Comparison of ENCODE assay signal across 8 cellular contexts in the genomic region with DNA sequence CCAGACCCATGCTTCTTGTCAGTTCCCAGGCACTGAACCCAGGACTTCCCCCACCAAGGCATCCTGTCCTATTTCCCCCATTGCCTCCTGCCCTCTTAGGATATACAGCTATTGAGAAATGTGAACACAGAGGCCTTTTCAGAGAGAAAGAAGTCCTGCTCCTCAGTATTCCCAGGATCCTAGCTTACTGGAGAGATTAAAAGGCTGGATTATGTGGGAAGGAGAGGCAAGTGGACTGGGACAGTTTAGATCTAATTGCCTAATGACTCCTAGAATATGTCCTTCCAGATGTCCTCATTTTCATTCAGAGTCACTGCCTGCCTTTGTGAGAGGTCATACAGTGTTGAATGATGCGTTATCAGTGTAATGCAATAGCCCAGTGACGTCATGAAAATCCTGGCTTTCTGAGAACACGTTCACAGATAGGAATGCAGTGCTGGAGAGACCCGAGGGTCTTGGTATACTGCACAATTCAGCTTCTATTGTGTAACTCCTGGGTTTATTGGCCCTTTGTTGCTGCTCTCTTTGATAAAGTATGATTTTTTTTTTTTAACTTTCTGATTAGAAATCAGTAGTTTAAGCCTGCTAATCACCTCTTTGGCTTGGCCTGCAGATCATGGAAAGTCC. TPM values are rescaled to one million over a fixed set of nuclear protein-coding genes. Genes with fewer than 3 reads are reported as not detected.
A peak's percentile ranks its signal among the peaks of the same experiment; 100 is the strongest.
DNase-seq lines count a peak whose midpoint lies in the region; ATAC-seq and TF ChIP-seq lines count a peak whose summit lies in the region.

No MANE protein-coding gene starts in this region.

- no peaks in the 10 kb centered on the region for H4K20me1 ChIP-seq in SK-N-SH (ENCODE audit: insufficient read depth)

- peaks cover 15 to 27% of the 10 kb centered on the region in 2 experiments; a peak in 3 of 4 replicates for H3K4me1 ChIP-seq in SK-N-SH (ENCODE audit: control insufficient read depth in 1 of 2, insufficient read depth in 2 of 2, low read depth in 1 of 2, low read length in 1 of 2)
- no peaks in the 10 kb centered on the region for H3K4me1 ChIP-seq in heart left ventricle

- H3K4me1 Mint-ChIP-seq in type B pancreatic cell (ENCODE audit: unreplicated experiment) = peaks cover 52% of the 10 kb centered on the region

- TF ChIP-seq CTCF in SK-N-SH (IDR thresholded peaks at IDR 0.05) (no peak), heart left ventricle (IDR thresholded peaks at IDR 0.05) (no peak), type B pancreatic cell (conservative IDR thresholded peaks at IDR 0.05) (no peak)

- peaks cover 5% of the 10 kb centered on the region for H3K36me3 Mint-ChIP-seq in type B pancreatic cell

- H3K9ac ChIP-seq in SK-N-SH = peak overlapping the region; percentile 59; the same call in 1 of the 2 replicates

- H3K79me2 ChIP-seq in SK-N-SH (ENCODE audit: insufficient read depth) = peaks cover 36% of the 10 kb centered on the region

- H3K9me3 ChIP-seq in SK-N-SH (no peaks in the 10 kb centered on the region), heart left ventricle (no peaks in the 10 kb centered on the region)

- H3K27me3 ChIP-seq in SK-N-SH (ENCODE audit: insufficient read depth) (no peaks in the 10 kb centered on the region), heart left ventricle (no peaks in the 10 kb centered on the region)

- POLR2A ChIA-PET in SK-N-SH (lab: Yijun Ruan, JAX) = no interaction called here

- H3K4me3 ChIP-seq in SK-N-SH (ENCODE audit: low read depth in 2 of 2, low read length in 1 of 2) = no peak overlapping the region
- no peak overlapping the region for H3K4me3 ChIP-seq in heart left ventricle

- 2% methylated on average over 4 of the region's 4 CpGs for WGBS in SK-N-SH (ENCODE audit: low lambda C conversion rate)
- 10 to 16% (median 12%) methylated on average over 4 of the region's 4 CpGs for WGBS in heart left ventricle, 4 donors

- H3F3A ChIP-seq in SK-N-SH (replicated peaks; ENCODE audit: insufficient read depth) = peaks cover 13% of the 10 kb centered on the region

- no peaks in the 10 kb centered on the region for H3K27me3 Mint-ChIP-seq in type B pancreatic cell

- intact Hi-C loops in heart left ventricle (cut with DNase I) = no loop called here

- CTCF ChIA-PET in SK-N-SH (lab: Yijun Ruan, JAX) = no interaction called here

- H3K27ac ChIP-seq in SK-N-SH (ENCODE audit: low read depth in 2 of 2, low read length in 1 of 2) (peak overlapping the region; percentile 59 to 88), heart left ventricle (no peak overlapping the region)

- H3K4me2 ChIP-seq in SK-N-SH = peak overlapping the region; percentile 38; the same call in 1 of the 2 replicates

- H3K36me3 ChIP-seq in SK-N-SH (replicated peaks in 1 of 2; ENCODE audit: control insufficient read depth in 1 of 2, insufficient read depth in 2 of 2, low read length in 1 of 2) (no peaks in the 10 kb centered on the region), heart left ventricle (no peaks in the 10 kb centered on the region)

- peak in 3 of 4 donors; percentile 61 to 89 (median 77) for ATAC-seq in heart left ventricle
- no peak for ATAC-seq in GM18909 (IDR thresholded peaks at IDR 0.05; ENCODE audit: poor library complexity, unreplicated experiment)
- ATAC-seq in HG03097 (IDR thresholded peaks at IDR 0.05; ENCODE audit: low FRiP score, unreplicated experiment) = no peak

- peak; percentile 60 for DNase-seq in SIG-M5 treated with dmso at 0.1 percent for 504 hours (lab: John Stamatoyannopoulos, UW; ENCODE audit: unreplicated experiment)
- no peak for DNase-seq in SIG-M5 (lab: John Stamatoyannopoulos, UW)
- DNase-seq in SK-N-SH = peak; percentile 74
- DNase-seq in heart left ventricle = no peak
- DNase-seq in type B pancreatic cell (ENCODE audit: extremely low spot score, unreplicated experiment) = no peak
- no peak for DNase-seq in T-helper 9 cell

- no peaks in the 10 kb centered on the region for H3K9me2 ChIP-seq in SK-N-SH

- no peak for TF ChIP-seq RAD21 in SK-N-SH (IDR thresholded peaks at IDR 0.05; ENCODE audit: low read length)

- H2AFZ ChIP-seq in SK-N-SH (ENCODE audit: low read depth) = no peak overlapping the region; the same call in 1 of the 2 replicates

- peak; percentile 40 to 79; a peak in 3 of 4 replicates for TF ChIP-seq EP300 in SK-N-SH (IDR thresholded peaks at IDR 0.05; ENCODE audit: borderline replicate concordance in 1 of 2, low read depth in 1 of 2, low read length in 1 of 2)

- TF ChIP-seq POLR2A in heart left ventricle (IDR thresholded peaks at IDR 0.05) = no peak

- H3K27ac Mint-ChIP-seq in type B pancreatic cell = peak overlapping the region; percentile 99

- peak overlapping the region; percentile 76 for H3K4me3 Mint-ChIP-seq in type B pancreatic cell

- no peaks in the 10 kb centered on the region for H3K9me3 Mint-ChIP-seq in type B pancreatic cell

TF ChIP-seq in SK-N-SH, 30 proteins besides CTCF, POLR2A, EP300 and RAD21 (continues in another document):
- no peak for TF ChIP-seq USF2 (IDR thresholded peaks at IDR 0.05; ENCODE audit: borderline replicate concordance, low read depth, low read length)
- TF ChIP-seq JUND (IDR thresholded peaks at IDR 0.05) = peak; percentile 88
- peak; percentile 81 for TF ChIP-seq TCF12 (IDR thresholded peaks at IDR 0.05)
- no peak for TF ChIP-seq ELF1 (IDR thresholded peaks at IDR 0.05)
- no peak for TF ChIP-seq GABPA (IDR thresholded peaks at IDR 0.05; ENCODE audit: low read depth)
- TF ChIP-seq REST (IDR thresholded peaks at IDR 0.05; ENCODE audit: low read depth, low read length) = no peak
- no peak for TF ChIP-seq SIN3A (IDR thresholded peaks at IDR 0.05; ENCODE audit: borderline replicate concordance, low read depth, low read length)
- TF ChIP-seq, protein P1, sequence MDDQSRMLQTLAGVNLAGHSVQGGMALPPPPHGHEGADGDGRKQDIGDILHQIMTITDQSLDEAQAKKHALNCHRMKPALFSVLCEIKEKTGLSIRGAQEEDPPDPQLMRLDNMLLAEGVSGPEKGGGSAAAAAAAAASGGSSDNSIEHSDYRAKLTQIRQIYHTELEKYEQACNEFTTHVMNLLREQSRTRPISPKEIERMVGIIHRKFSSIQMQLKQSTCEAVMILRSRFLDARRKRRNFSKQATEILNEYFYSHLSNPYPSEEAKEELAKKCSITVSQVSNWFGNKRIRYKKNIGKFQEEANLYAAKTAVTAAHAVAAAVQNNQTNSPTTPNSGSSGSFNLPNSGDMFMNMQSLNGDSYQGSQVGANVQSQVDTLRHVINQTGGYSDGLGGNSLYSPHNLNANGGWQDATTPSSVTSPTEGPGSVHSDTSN (IDR thresholded peaks at IDR 0.05) = peak; percentile 56; the same call in 1 of the 2 replicates
- TF ChIP-seq GATA2 (CRISPR knock-in tag; IDR thresholded peaks at IDR 0.05) = peak; percentile 47; the same call in 1 of the 2 replicates
- TF ChIP-seq EZH2phosphoT487 (IDR thresholded peaks at IDR 0.05; ENCODE audit: borderline replicate concordance, low read depth) = no peak
- peak; percentile 53 for TF ChIP-seq MAX (IDR thresholded peaks at IDR 0.05; ENCODE audit: low read depth)
- TF ChIP-seq NFIC (IDR thresholded peaks at IDR 0.05; ENCODE audit: borderline replicate concordance) = peak; percentile 48; the same call in 1 of the 2 replicates
- peak; percentile 22 for TF ChIP-seq CHD2 (IDR thresholded peaks at IDR 0.05; ENCODE audit: low read length, partially characterized antibody)
- TF ChIP-seq TAF1 (IDR thresholded peaks at IDR 0.05; ENCODE audit: borderline replicate concordance, low read depth, low read length) = no peak
- TF ChIP-seq FOXM1 (IDR thresholded peaks at IDR 0.05; ENCODE audit: low read depth) = no peak
- TF ChIP-seq TEAD4 (IDR thresholded peaks at IDR 0.05; ENCODE audit: borderline replicate concordance, insufficient read depth) = peak; percentile 50; the same call in 1 of the 2 replicates

RNA-seq across cellular contexts. Expression of gene WWC1, which starts 26.2 kb away (rescaled TPM):
- 15.2 and 16.9 TPM in 2 replicates for polyA plus RNA-seq in SK-N-SH (2012; rRNA removed)
- polyA plus RNA-seq in SK-N-SH (2012; cell fraction: cytosol; rRNA removed) = 12.4 and 13.0 TPM in 2 replicates
- 15.6 and 17.4 TPM in 2 replicates for polyA plus RNA-seq in SK-N-SH (2012; cell fraction: nucleus; rRNA removed)
- total RNA-seq in heart left ventricle = 10 to 100 TPM in 1 of 9 donors, 1 to 10 TPM in 6, under 1 TPM in 2; 0.32 to 10.7 (median 1.7) TPM
- polyA plus RNA-seq in heart left ventricle = 10 to 100 TPM in 1 of 2 donors, under 1 TPM in 1; 0.23 to 21.5 TPM
- 80.1 and 183 TPM in 2 replicates for total RNA-seq in type B pancreatic cell (ENCODE audit: low replicate concordance)

Comparison
In these comparisons a context has a peak if more than half of its experiments do, and no peak if none do; other contexts are left out.
1. DNase-seq: peak in SIG-M5 treated with dmso at 0.1 percent for 504 hours (single experiment) and SK-N-SH (single experiment); none in SIG-M5 (single experiment), heart left ventricle (0 of 5), type B pancreatic cell (single experiment) and T-helper 9 cell (single experiment).
2. H3K27ac ChIP-seq: peak in SK-N-SH (2 of 2); none in heart left ventricle (0 of 12).
3. ATAC-seq: peak in heart left ventricle (3 of 4); none in GM18909 (single experiment) and HG03097 (single experiment).